Comparison of ENCODE assay signal across 11 cellular contexts in genomic region chr10:34960983-34961382, GRCh38.
DNase-seq lines count a peak whose midpoint lies in the region; ATAC-seq, FAIRE-seq and TF ChIP-seq lines count a peak whose summit lies in the region.
"Had no signal": no experiment of that assay in that cellular context is flagged by ENCODE, and none has a peak within 500 bp of the region (broad histone marks: within the 10 kb centered on the region; RNA-seq: fewer than 3 reads in every experiment).

No MANE protein-coding gene starts in this region.

- H3K27me3 Mint-ChIP-seq in immature natural killer cell (ENCODE audit: low read depth in 3 of 3) (peaks cover 0 to 1% (median 0%) of the 10 kb centered on the region in 3 donors), Calu3 (ENCODE audit: unreplicated experiment) (no peaks in the 10 kb centered on the region)
- H3K27me3 Mint-ChIP-seq: stimulated activated memory B cell treated with anti-CD40 and anti-IgM and Interleukin-4, amounts not matched to agents 10 μg/mL and 1 μg/mL and 100 μg/mL, for 72 hours had no signal

- POLR2A ChIA-PET in HepG2 (lab: Yijun Ruan, JAX), result no interaction called here

- no peaks in the 10 kb centered on the region for H3K27me3 ChIP-seq in Loucy (ENCODE audit: insufficient read depth, low read length, poor library complexity, severe bottlenecking)
- H3K27me3 ChIP-seq in HepG2 (ENCODE audit: control insufficient read depth in 1 of 2, insufficient read depth in 2 of 2, low read length in 2 of 2), result peaks cover 2 to 3% of the 10 kb centered on the region in 2 experiments; a peak in 2 of 5 replicates

- no peak for TF ChIP-seq RAD21 in HepG2 (CRISPR knock-in tag; IDR thresholded peaks at IDR 0.05)

- no peaks in the 10 kb centered on the region for H3K9me2 ChIP-seq in Loucy (replicated peaks; ENCODE audit: low read depth, low read length)

- TF ChIP-seq EP300 in HepG2 (IDR thresholded peaks at IDR 0.05; ENCODE audit: low read depth in 2 of 2, low read length in 2 of 2) (no peak), HepG2 (CRISPR knock-in tag; IDR thresholded peaks at IDR 0.05; ENCODE audit: borderline replicate concordance) (no peak)

- H3K4me1 Mint-ChIP-seq in immature natural killer cell (no peaks in the 10 kb centered on the region), Calu3 (ENCODE audit: low read depth, unreplicated experiment) (no peaks in the 10 kb centered on the region)
- H3K4me1 Mint-ChIP-seq: stimulated activated memory B cell treated with anti-CD40 and anti-IgM and Interleukin-4, amounts not matched to agents 10 μg/mL and 1 μg/mL and 100 μg/mL, for 72 hours had no signal

- H3K79me2 ChIP-seq in Loucy (ENCODE audit: insufficient read depth, low read length) (no peaks in the 10 kb centered on the region), HepG2 (ENCODE audit: insufficient read depth, low read length) (no peaks in the 10 kb centered on the region)

- TF ChIP-seq POLR2A in HepG2 (IDR thresholded peaks at IDR 0.05; ENCODE audit: insufficient read depth in 1 of 2, low read depth in 2 of 2, low read length in 2 of 2), result no peak

- no peak overlapping the region for H3K9ac ChIP-seq in Loucy (ENCODE audit: low read depth, low read length, poor library complexity, severe bottlenecking)
- no peak overlapping the region for H3K9ac ChIP-seq in HepG2 (ENCODE audit: insufficient read depth, low read depth, low read length)

- ATAC-seq in HepG2, result peak; percentile 40; the same call in 1 of the 3 replicates
- no peak for ATAC-seq in HG03025 (IDR thresholded peaks at IDR 0.05; ENCODE audit: low FRiP score, unreplicated experiment)
- no peak for ATAC-seq in GM18873 (IDR thresholded peaks at IDR 0.05; ENCODE audit: low FRiP score, unreplicated experiment)
- ATAC-seq: stimulated activated memory B cell treated with anti-CD40 and anti-IgM and Interleukin-4, amounts not matched to agents 10 μg/mL and 1 μg/mL and 100 μg/mL, for 72 hours had no signal

- H4K20me1 ChIP-seq in Loucy (ENCODE audit: insufficient read depth, low read length, poor library complexity, severe bottlenecking) (no peaks in the 10 kb centered on the region), HepG2 (ENCODE audit: insufficient read depth, low read length) (no peaks in the 10 kb centered on the region)

- H3K4me1 ChIP-seq in Loucy (ENCODE audit: insufficient read depth, low read length, poor library complexity, severe bottlenecking) (peaks cover 4% of the 10 kb centered on the region), HepG2 (ENCODE audit: insufficient read depth, low read length) (peaks cover 27% of the 10 kb centered on the region)

- no peaks in the 10 kb centered on the region for H3K36me3 Mint-ChIP-seq in immature natural killer cell
- H3K36me3 Mint-ChIP-seq in Calu3 (ENCODE audit: insufficient read depth, unreplicated experiment), result no peaks in the 10 kb centered on the region
- H3K36me3 Mint-ChIP-seq: stimulated activated memory B cell treated with anti-CD40 and anti-IgM and Interleukin-4, amounts not matched to agents 10 μg/mL and 1 μg/mL and 100 μg/mL, for 72 hours had no signal

- WGBS in HepG2 (ENCODE audit: low lambda C conversion rate), result 44% methylated on average over 8 of the region's 8 CpGs

- DNase-seq in Ammon's horn (ENCODE audit: low spot score), result peak; percentile 44
- DNase-seq in dermis blood vessel endothelial cell, result peak; percentile 35
- no peak for DNase-seq in HepG2 (ENCODE audit: low spot score)
- DNase-seq in immature natural killer cell, result no peak
- DNase-seq in Calu3, result no peak
- DNase-seq: effector CD8-positive, alpha-beta T cell; NCI-H510A treated with DMSO at 0.1 percent for 48 hours had no signal

- H3F3A ChIP-seq in Loucy (ENCODE audit: low read depth), result no peaks in the 10 kb centered on the region

- H3K4me2 ChIP-seq in Loucy (ENCODE audit: low read depth, low read length, poor library complexity, severe bottlenecking) (no peak overlapping the region), HepG2 (ENCODE audit: low read depth, low read length) (no peak overlapping the region)

- in situ Hi-C loops in HepG2 (cut with HindIII; ENCODE audit: extremely low pct_ligation_motif_present, low pct_unique_long_range_greater_than_20kb), result no loop called here

- intact Hi-C loops in HepG2 (cut with micrococcal nuclease; ENCODE audit: unreplicated experiment), result no loop called here
- intact Hi-C loops in Calu3 (cut with micrococcal nuclease; ENCODE audit: unreplicated experiment), result loop anchor here (5.0 kb wide), 1 partner anchor 304 kb away; no protein-coding TSS in a partner anchor

- FAIRE-seq in HepG2 (lab: Jason Lieb, UNC), result no peak

- CTCF ChIA-PET in HepG2 (lab: Yijun Ruan, JAX; ENCODE audit: low intra/inter-chr PET ratio, low total read pairs) (no interaction called here), Calu3 (lab: Charles Lee) (no interaction called here)

- no peaks in the 10 kb centered on the region for H3K9me3 ChIP-seq in Loucy (ENCODE audit: insufficient read depth, low read depth, low read length)
- H3K9me3 ChIP-seq in HepG2 (ENCODE audit: low read length), result no peaks in the 10 kb centered on the region

- H2AFZ ChIP-seq in Loucy (ENCODE audit: low read length) (no peak overlapping the region), HepG2 (ENCODE audit: low read length) (no peak overlapping the region)

- H3K9me3 Mint-ChIP-seq in immature natural killer cell (no peaks in the 10 kb centered on the region), Calu3 (ENCODE audit: low read depth, unreplicated experiment) (no peaks in the 10 kb centered on the region)
- H3K9me3 Mint-ChIP-seq: stimulated activated memory B cell treated with anti-CD40 and anti-IgM and Interleukin-4, amounts not matched to agents 10 μg/mL and 1 μg/mL and 100 μg/mL, for 72 hours had no signal

- H3K4me3 ChIP-seq in Loucy (ENCODE audit: low read length, poor library complexity, severe bottlenecking), result no peak overlapping the region
- H3K4me3 ChIP-seq in HepG2 (replicated peaks in 1 of 3; ENCODE audit: insufficient read depth in 1 of 3, low read depth in 2 of 3, low read length in 3 of 3), result no peak overlapping the region

- H3K27ac ChIP-seq in HepG2 (ENCODE audit: extremely low read length, insufficient read depth, low read length), result no peak overlapping the region

- BruUV-seq in HepG2 (replicated peaks; lab: Mats Ljungman, UMichigan) (no TSS peak), Calu3 (replicated peaks; lab: Mats Ljungman, UMichigan) (no TSS peak)

- no peaks in the 10 kb centered on the region for H3K36me3 ChIP-seq in Loucy (ENCODE audit: insufficient read depth, low read length)
- no peaks in the 10 kb centered on the region for H3K36me3 ChIP-seq in HepG2 (replicated peaks in 1 of 2; ENCODE audit: control insufficient read depth in 1 of 2, insufficient read depth in 2 of 2, low read length in 2 of 2)

- H3K27ac Mint-ChIP-seq in immature natural killer cell (no peak overlapping the region), Calu3 (ENCODE audit: unreplicated experiment) (no peak overlapping the region)
- H3K27ac Mint-ChIP-seq: stimulated activated memory B cell treated with anti-CD40 and anti-IgM and Interleukin-4, amounts not matched to agents 10 μg/mL and 1 μg/mL and 100 μg/mL, for 72 hours had no signal

- H3K4me3 Mint-ChIP-seq in immature natural killer cell, result no peak overlapping the region
- no peak overlapping the region for H3K4me3 Mint-ChIP-seq in Calu3 (ENCODE audit: low read depth, unreplicated experiment)
- H3K4me3 Mint-ChIP-seq: stimulated activated memory B cell treated with anti-CD40 and anti-IgM and Interleukin-4, amounts not matched to agents 10 μg/mL and 1 μg/mL and 100 μg/mL, for 72 hours had no signal

- peak; percentile 34; the same call in 1 of the 2 replicates for TF ChIP-seq CTCF in Loucy (conservative IDR thresholded peaks at IDR 0.05; ENCODE audit: low read length)
- TF ChIP-seq CTCF in HepG2 (CRISPR knock-in tag; IDR thresholded peaks at IDR 0.05), result no peak
- no peak for TF ChIP-seq CTCF in Calu3 (IDR thresholded peaks at IDR 0.05; ENCODE audit: unreplicated experiment)

TF ChIP-seq in HepG2, 621 proteins besides CTCF, POLR2A, EP300 and RAD21:
- TF ChIP-seq STAG1 (CRISPR knock-in tag; IDR thresholded peaks at IDR 0.05) (0 out of 2 replicates have a peak, but pooled peaks have one; percentile 28), KMT2B (CRISPR knock-in tag; IDR thresholded peaks at IDR 0.05) (no peak), ZNF563 (CRISPR knock-in tag; IDR thresholded peaks at IDR 0.05) (no peak)
- TF ChIP-seq, protein P1, sequence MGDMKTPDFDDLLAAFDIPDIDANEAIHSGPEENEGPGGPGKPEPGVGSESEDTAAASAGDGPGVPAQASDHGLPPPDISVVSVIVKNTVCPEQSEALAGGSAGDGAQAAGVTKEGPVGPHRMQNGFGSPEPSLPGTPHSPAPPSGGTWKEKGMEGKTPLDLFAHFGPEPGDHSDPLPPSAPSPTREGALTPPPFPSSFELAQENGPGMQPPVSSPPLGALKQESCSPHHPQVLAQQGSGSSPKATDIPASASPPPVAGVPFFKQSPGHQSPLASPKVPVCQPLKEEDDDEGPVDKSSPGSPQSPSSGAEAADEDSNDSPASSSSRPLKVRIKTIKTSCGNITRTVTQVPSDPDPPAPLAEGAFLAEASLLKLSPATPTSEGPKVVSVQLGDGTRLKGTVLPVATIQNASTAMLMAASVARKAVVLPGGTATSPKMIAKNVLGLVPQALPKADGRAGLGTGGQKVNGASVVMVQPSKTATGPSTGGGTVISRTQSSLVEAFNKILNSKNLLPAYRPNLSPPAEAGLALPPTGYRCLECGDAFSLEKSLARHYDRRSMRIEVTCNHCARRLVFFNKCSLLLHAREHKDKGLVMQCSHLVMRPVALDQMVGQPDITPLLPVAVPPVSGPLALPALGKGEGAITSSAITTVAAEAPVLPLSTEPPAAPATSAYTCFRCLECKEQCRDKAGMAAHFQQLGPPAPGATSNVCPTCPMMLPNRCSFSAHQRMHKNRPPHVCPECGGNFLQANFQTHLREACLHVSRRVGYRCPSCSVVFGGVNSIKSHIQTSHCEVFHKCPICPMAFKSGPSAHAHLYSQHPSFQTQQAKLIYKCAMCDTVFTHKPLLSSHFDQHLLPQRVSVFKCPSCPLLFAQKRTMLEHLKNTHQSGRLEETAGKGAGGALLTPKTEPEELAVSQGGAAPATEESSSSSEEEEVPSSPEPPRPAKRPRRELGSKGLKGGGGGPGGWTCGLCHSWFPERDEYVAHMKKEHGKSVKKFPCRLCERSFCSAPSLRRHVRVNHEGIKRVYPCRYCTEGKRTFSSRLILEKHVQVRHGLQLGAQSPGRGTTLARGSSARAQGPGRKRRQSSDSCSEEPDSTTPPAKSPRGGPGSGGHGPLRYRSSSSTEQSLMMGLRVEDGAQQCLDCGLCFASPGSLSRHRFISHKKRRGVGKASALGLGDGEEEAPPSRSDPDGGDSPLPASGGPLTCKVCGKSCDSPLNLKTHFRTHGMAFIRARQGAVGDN (CRISPR knock-in tag; IDR thresholded peaks at IDR 0.05), result 0 out of 2 replicates have a peak, but pooled peaks have one; percentile 12

Comparison
In these comparisons a context has a peak if more than half of its experiments do, and no peak if none do; other contexts are left out.
1. DNase-seq: peak in Ammon's horn (single experiment) and dermis blood vessel endothelial cell (single experiment); none in HepG2 (single experiment), immature natural killer cell (0 of 3) and Calu3 (single experiment).